24 cellular contexts compared by ENCODE assay signal in genomic region chr5:175098301-175098700, GRCh38.
"Had no signal": no experiment of that assay in that cellular context is flagged by ENCODE, and none has a peak within 500 bp of the region (broad histone marks: within the 10 kb centered on the region; RNA-seq: fewer than 3 reads in every experiment).

No MANE protein-coding gene starts in this region.

- H3K36me3 ChIP-seq: MG63 had no signal

- H3K4me3 ChIP-seq: MG63 had no signal

- H3K9ac ChIP-seq: SK-N-SH had no signal

- DNase-seq: IMR-90, Karpas-422, KG1, MG63, NCI-H1092, NCI-H1105 treated with DMSO at 0.1 percent for 48 hours, NCI-H1417 treated with DMSO at 0.1 percent for 48 hours, NCI-H146, NCI-H1694 treated with DMSO at 0.1 percent for 48 hours, NCI-H1930, NCI-H2081, NCI-H2107, NCI-H2171 treated with DMSO at 0.1 percent for 48 hours, NCI-H345, NCI-H446 treated with DMSO at 0.1 percent for 48 hours, NCI-H510A treated with DMSO at 0.1 percent for 48 hours, NCI-H526 treated with DMSO at 0.1 percent for 48 hours, Right ventricle myocardium superior, RPMI8226, SIG-M5, SK-N-SH, SW 1271, T-cell had no signal

- H3K9me3 ChIP-seq: SK-N-SH had no signal

- H3K4me2 ChIP-seq: SK-N-SH had no signal

- H3K9me2 ChIP-seq: SK-N-SH had no signal

- ATAC-seq: HepG2, T-cell had no signal
